11 cellular contexts compared by ENCODE assay signal in genomic region chr20:49288250-49288751, GRCh38. TPM values are rescaled to one million over a fixed set of nuclear protein-coding genes. Genes with fewer than 3 reads are reported as not detected.
DNase-seq lines count a peak whose midpoint lies in the region; ATAC-seq, FAIRE-seq and TF ChIP-seq lines count a peak whose summit lies in the region.
"Had no signal": no experiment of that assay in that cellular context is flagged by ENCODE, and none has a peak within 500 bp of the region (broad histone marks: within the 10 kb centered on the region; RNA-seq: fewer than 3 reads in every experiment).

No MANE protein-coding gene starts in this region.

- H3K36me3 ChIP-seq in HUES64 (ENCODE audit: insufficient read depth, low read length) (peaks cover 83% of the 10 kb centered on the region), astrocyte (ENCODE audit: insufficient read depth, low read length) (peaks cover 83% of the 10 kb centered on the region), neural progenitor cell (peaks cover 19% of the 10 kb centered on the region)

- H3K79me2 ChIP-seq in astrocyte (ENCODE audit: insufficient read depth, low read length) (peaks cover 47% of the 10 kb centered on the region), neural progenitor cell (ENCODE audit: low read depth) (peaks cover 61% of the 10 kb centered on the region)

- H3K4me2 ChIP-seq in astrocyte (ENCODE audit: low read length) (peak overlapping the region; percentile 91), neural progenitor cell (no peak overlapping the region)

- H3K36me3 Mint-ChIP-seq in astrocyte (ENCODE audit: low read depth, unreplicated experiment) (peaks cover 52% of the 10 kb centered on the region), neural progenitor cell (peaks cover 75% of the 10 kb centered on the region)

- ATAC-seq in HG02763 (IDR thresholded peaks at IDR 0.05; ENCODE audit: unreplicated experiment) = no peak
- ATAC-seq: left ventricle myocardium superior had no signal

- no peak overlapping the region for H3K4me3 ChIP-seq in GM12865 (ENCODE audit: low read depth, low read length)
- H3K4me3 ChIP-seq in HUES64 (ENCODE audit: low read length) = no peak overlapping the region
- no peak overlapping the region for H3K4me3 ChIP-seq in astrocyte (ENCODE audit: insufficient read depth, low read depth, low read length)
- no peak overlapping the region for H3K4me3 ChIP-seq in neural progenitor cell

- no peak for FAIRE-seq in astrocyte (lab: Jason Lieb, UNC)

- H3K4me3 Mint-ChIP-seq in astrocyte (ENCODE audit: unreplicated experiment) (peak overlapping the region; percentile 99), neural progenitor cell (no peak overlapping the region)

- peaks cover 98% of the 10 kb centered on the region for H3F3A ChIP-seq in neural progenitor cell (ENCODE audit: low read depth)

- H4K20me1 ChIP-seq in astrocyte (ENCODE audit: insufficient read depth, low read length) = peaks cover 99% of the 10 kb centered on the region
- peaks cover 91% of the 10 kb centered on the region for H4K20me1 ChIP-seq in neural progenitor cell (ENCODE audit: low read depth)

- H3K27ac ChIP-seq in HUES64 (ENCODE audit: low read depth, low read length) (peak overlapping the region; percentile 79), astrocyte (ENCODE audit: low read depth, low read length) (peak overlapping the region; percentile 40), neural progenitor cell (peak overlapping the region; percentile 4)

- H2AFZ ChIP-seq in astrocyte (ENCODE audit: low read depth, low read length) (no peak overlapping the region), neural progenitor cell (replicated peaks) (no peak overlapping the region)

- peaks cover 23% of the 10 kb centered on the region for H3K4me1 ChIP-seq in HUES64 (ENCODE audit: insufficient read depth, low read length)
- peaks cover 43% of the 10 kb centered on the region for H3K4me1 ChIP-seq in astrocyte (ENCODE audit: insufficient read depth, low read length)
- H3K4me1 ChIP-seq in neural progenitor cell = peaks cover 37% of the 10 kb centered on the region

- no peaks in the 10 kb centered on the region for H3K27me3 Mint-ChIP-seq in astrocyte (ENCODE audit: low read depth, unreplicated experiment)
- peaks cover 8% of the 10 kb centered on the region for H3K27me3 Mint-ChIP-seq in neural progenitor cell (ENCODE audit: insufficient read depth, low read depth)

- H3K4me1 Mint-ChIP-seq in astrocyte (ENCODE audit: low read depth, unreplicated experiment) = peaks cover 67% of the 10 kb centered on the region
- H3K4me1 Mint-ChIP-seq in neural progenitor cell = peaks cover 12% of the 10 kb centered on the region

- H3K27ac Mint-ChIP-seq in astrocyte (ENCODE audit: unreplicated experiment) = peak overlapping the region; percentile 90
- H3K27ac Mint-ChIP-seq in neural progenitor cell = no peak overlapping the region

- TF ChIP-seq CTCF in GM12865 (IDR thresholded peaks at IDR 0.05; ENCODE audit: insufficient read depth, low read depth, low read length, missing control alignments) = no peak
- TF ChIP-seq CTCF in astrocyte (IDR thresholded peaks at IDR 0.05; ENCODE audit: insufficient read depth, low read depth, low read length) = no peak
- TF ChIP-seq CTCF in neural progenitor cell (IDR thresholded peaks at IDR 0.05) = no peak

- DNase-seq in GM12865 (ENCODE audit: low read depth) (peak; percentile 33), astrocyte (ENCODE audit: low read depth) (no peak), neural progenitor cell (ENCODE audit: low spot score) (no peak), C1 segment of cervical spinal cord (lab: John Stamatoyannopoulos, UW) (no peak), CD1c-positive myeloid dendritic cell (ENCODE audit: extremely low spot score) (no peak), NCI-H2196 treated with DMSO at 0.1 percent for 48 hours (lab: John Stamatoyannopoulos, UW; ENCODE audit: unreplicated experiment) (no peak)
- DNase-seq: activated CD4-positive, alpha-beta T cell treated with anti-CD3 and anti-CD28 coated beads for 1 hour; left ventricle myocardium superior; NCI-H524 had no signal

- H3K9ac ChIP-seq in HUES64 (ENCODE audit: low read depth, low read length) (peak overlapping the region; percentile 19; the same call in 1 of the 2 replicates), astrocyte (ENCODE audit: low read length) (no peak overlapping the region), neural progenitor cell (no peak overlapping the region)

- H3K9me3 Mint-ChIP-seq in astrocyte (ENCODE audit: unreplicated experiment) (peaks cover 6% of the 10 kb centered on the region), neural progenitor cell (peaks cover 37% of the 10 kb centered on the region)

- H3K9me3 ChIP-seq in HUES64 (ENCODE audit: insufficient read depth, low read depth, low read length) (no peaks in the 10 kb centered on the region), astrocyte (ENCODE audit: insufficient read depth, low read depth, low read length) (peaks cover 13% of the 10 kb centered on the region), neural progenitor cell (ENCODE audit: low read depth) (no peaks in the 10 kb centered on the region)

- H3K27me3 ChIP-seq in HUES64 (ENCODE audit: insufficient read depth, low read length) = no peaks in the 10 kb centered on the region
- H3K27me3 ChIP-seq in astrocyte (ENCODE audit: insufficient read depth, low read length) = no peaks in the 10 kb centered on the region
- H3K27me3 ChIP-seq in neural progenitor cell = no peaks in the 10 kb centered on the region

- WGBS in HUES64 = 100% methylated on average over 2 of the region's 2 CpGs

RNA-seq across cellular contexts. Expression of gene ZNFX1, which starts 10.4 kb away (rescaled TPM):
- 6.6 TPM for polyA plus RNA-seq in HUES64 (2013, experiment 1 of 2)
- polyA plus RNA-seq in HUES64 (2013, experiment 2 of 2) = 6.0 TPM
- 77.0 and 77.4 TPM in 2 replicates for total RNA-seq in astrocyte
- total RNA-seq in neural progenitor cell (ENCODE audit: low replicate concordance) = 6.3 and 6.9 TPM in 2 replicates

Comparison
In these comparisons a context has a peak if more than half of its experiments do, and no peak if none do; other contexts are left out.
1. H3K27ac ChIP-seq: peak in every context shown above with its lines; median percentile 79 in HUES64; 40 in astrocyte; 4 in neural progenitor cell.